30 cellular contexts compared by ENCODE assay signal in the genomic region with DNA sequence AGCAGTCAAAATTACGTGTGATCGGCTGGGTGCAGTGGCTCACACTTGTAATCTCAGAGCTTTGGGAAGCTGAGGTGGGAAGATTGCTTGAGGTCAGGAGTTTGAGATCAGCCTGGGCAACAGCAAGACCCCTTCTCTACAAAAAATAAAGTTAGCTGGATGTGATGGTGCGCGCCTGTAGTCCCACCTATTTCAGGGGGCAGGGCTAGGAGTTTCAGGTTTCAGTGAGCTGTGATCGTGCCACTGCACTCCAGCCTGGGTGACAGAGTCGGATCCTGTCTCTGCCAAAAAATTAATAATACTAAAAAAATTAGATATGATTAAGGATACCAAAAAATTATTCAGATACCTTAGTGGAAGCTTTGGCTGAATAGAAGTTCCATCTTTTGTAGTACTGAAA.
A peak's percentile ranks its signal among the peaks of the same experiment; 100 is the strongest.
DNase-seq lines count a peak whose midpoint lies in the region; ATAC-seq and TF ChIP-seq lines count a peak whose summit lies in the region.
"Had no signal": no experiment of that assay in that cellular context is flagged by ENCODE, and none has a peak within 500 bp of the region (broad histone marks: within the 10 kb centered on the region; RNA-seq: fewer than 3 reads in every experiment).

No MANE protein-coding gene starts in this region.

- peak overlapping the region; percentile 42 for H3K4me3 Mint-ChIP-seq in chondrocyte (ENCODE audit: unreplicated experiment)
- H3K4me3 Mint-ChIP-seq: activated naive CD4-positive, alpha-beta T cell treated with anti-CD3 and anti-CD28 coated beads for 36 hours; activated T-helper 1 cell treated with anti-CD3 and anti-CD28 coated beads, Interleukin-12 subunit alpha, Interleukin-12 subunit beta, Interleukin-2, Interleukin-4 antibody, amounts not matched to agents 30 ng/mL and 10 ng/mL and 1 ng/mL, durations not matched to agents 14 hours and 24 hours and 36 hours; brain; nephron progenitor cell had no signal

- TF ChIP-seq POLR2A in lower leg skin (IDR thresholded peaks at IDR 0.05) (no peak), vagina (IDR thresholded peaks at IDR 0.05) (no peak)

- H3K4me1 ChIP-seq in vagina: no peaks in the 10 kb centered on the region
- H3K4me1 ChIP-seq: BLaER1 treated with 17β-estradiol and CSF1 and Interleukin-3, amounts not matched to agents 10 nM and 100 nM; pancreas; right atrium auricular region; stomach had no signal

- no peaks in the 10 kb centered on the region for H3K36me3 Mint-ChIP-seq in chondrocyte (ENCODE audit: low read depth)

- H3K27ac Mint-ChIP-seq in chondrocyte (ENCODE audit: unreplicated experiment): peak overlapping the region; percentile 86
- H3K27ac Mint-ChIP-seq: activated naive CD4-positive, alpha-beta T cell treated with anti-CD3 and anti-CD28 coated beads for 36 hours; activated T-helper 1 cell treated with anti-CD3 and anti-CD28 coated beads, Interleukin-12 subunit alpha, Interleukin-12 subunit beta, Interleukin-2, Interleukin-4 antibody, amounts not matched to agents 30 ng/mL and 10 ng/mL and 1 ng/mL, durations not matched to agents 14 hours and 24 hours and 36 hours; brain; nephron progenitor cell had no signal

- WGBS in lower leg skin, 2 donors: 82 to 84% methylated on average over 6 of the region's 6 CpGs

- no peaks in the 10 kb centered on the region for H3K27me3 ChIP-seq in vagina
- H3K27me3 ChIP-seq: BLaER1 treated with 17β-estradiol and CSF1 and Interleukin-3, amounts not matched to agents 10 nM and 100 nM; gastroesophageal sphincter; hepatocyte; pancreas; right atrium auricular region; stomach had no signal

- intact Hi-C loops in lower leg skin (cut with DNase I; ENCODE audit: low total_unique reads): no loop called here
- intact Hi-C loops in vagina (cut with DNase I): no loop called here

- TF ChIP-seq CTCF in RWPE1 (conservative IDR thresholded peaks at IDR 0.05; ENCODE audit: low read depth) (no peak), chondrocyte (IDR thresholded peaks at IDR 0.05) (no peak), retinal pigment epithelial cell (conservative IDR thresholded peaks at IDR 0.05; ENCODE audit: low read depth, low read length) (no peak), lower leg skin (IDR thresholded peaks at IDR 0.05) (no peak), vagina (IDR thresholded peaks at IDR 0.05) (no peak)

- CTCF ChIA-PET in RWPE1 (lab: Yijun Ruan, JAX): no interaction called here

- H3K27ac ChIP-seq in RWPE1 (peak overlapping the region; percentile 46; the same call in 1 of the 2 replicates), vagina (no peak overlapping the region)
- H3K27ac ChIP-seq: BLaER1 treated with 17β-estradiol and CSF1 and Interleukin-3, amounts not matched to agents 10 nM and 100 nM; gastroesophageal sphincter; hepatocyte; pancreas; right atrium auricular region; stomach had no signal

- ATAC-seq in GM18873 (IDR thresholded peaks at IDR 0.05; ENCODE audit: low FRiP score, unreplicated experiment): no peak
- ATAC-seq: activated CD4-positive, CD25-positive, alpha-beta regulatory T cell treated with anti-CD3 and anti-CD28 coated beads, Interleukin-2, amount 50 U/mL, for 24 hours; gastroesophageal sphincter; GM12878; HepG2; left cardiac atrium; pancreas had no signal

- H3K4me3 ChIP-seq in retinal pigment epithelial cell (ENCODE audit: low read length): peak overlapping the region; percentile 25
- H3K4me3 ChIP-seq in lower leg skin (ENCODE audit: low read depth, poor library complexity, severe bottlenecking): no peak overlapping the region
- no peak overlapping the region for H3K4me3 ChIP-seq in vagina
- H3K4me3 ChIP-seq: BLaER1 treated with 17β-estradiol and CSF1 and Interleukin-3, amounts not matched to agents 10 nM and 100 nM; gastroesophageal sphincter; GM12878; hepatocyte; pancreas; right atrium auricular region; stomach had no signal

- no peaks in the 10 kb centered on the region for H3K27me3 Mint-ChIP-seq in chondrocyte (ENCODE audit: low read depth)
- H3K27me3 Mint-ChIP-seq: brain had no signal

- H3K9me3 ChIP-seq in vagina: no peaks in the 10 kb centered on the region
- H3K9me3 ChIP-seq: BLaER1 treated with 17β-estradiol and CSF1 and Interleukin-3, amounts not matched to agents 10 nM and 100 nM; gastroesophageal sphincter; pancreas; right atrium auricular region; stomach had no signal

- H3K9me3 Mint-ChIP-seq in chondrocyte (ENCODE audit: low read depth): no peaks in the 10 kb centered on the region
- H3K9me3 Mint-ChIP-seq: activated naive CD4-positive, alpha-beta T cell treated with anti-CD3 and anti-CD28 coated beads for 36 hours; activated T-helper 1 cell treated with anti-CD3 and anti-CD28 coated beads, Interleukin-12 subunit alpha, Interleukin-12 subunit beta, Interleukin-2, Interleukin-4 antibody, amounts not matched to agents 30 ng/mL and 10 ng/mL and 1 ng/mL, durations not matched to agents 14 hours and 24 hours and 36 hours; brain; nephron progenitor cell had no signal

- DNase-seq in Daoy (ENCODE audit: low read depth) (peak; percentile 21), RWPE1 (ENCODE audit: low spot score) (no peak), chondrocyte (ENCODE audit: low spot score) (no peak), retinal pigment epithelial cell (ENCODE audit: low read depth) (no peak), lower leg skin (ENCODE audit: low spot score in 2 of 2) (no peak), vagina (ENCODE audit: extremely low spot score in 2 of 2) (no peak)
- DNase-seq in activated CD8-positive, alpha-beta memory T cell treated with anti-CD3 and anti-CD28 coated beads, Interleukin-2, amount 50 U/mL, for 4 hours: no peak
- DNase-seq: activated CD4-positive, alpha-beta T cell treated with anti-CD3 and anti-CD28 coated beads, Interleukin-2, amount 50 U/mL, for 48 hours; activated naive CD4-positive, alpha-beta T cell treated with anti-CD3 and anti-CD28 coated beads for 36 hours; DMS153; Kasumi-1; left cardiac atrium; NCI-H1436 treated with DMSO at 0.1 percent for 48 hours; NCI-H2081 treated with DMSO at 0.1 percent for 48 hours; nephron progenitor cell; pancreas; stimulated activated CD4-positive, alpha-beta T cell treated with anti-CD3 and anti-CD28 coated beads, Interleukin-12 subunit alpha, Interleukin-12 subunit beta, amount 100 ng/mL, for 4 hours; stimulated activated CD4-positive, alpha-beta T cell treated with anti-CD3 and anti-CD28 coated beads, Interleukin-2, amount 100 ng/mL, for 48 hours; stomach; T-helper 2 cell had no signal

- POLR2A ChIA-PET in RWPE1 (lab: Yijun Ruan, JAX; ENCODE audit: low non-redundant PET): no interaction called here

- H3K4me1 Mint-ChIP-seq in chondrocyte (ENCODE audit: low read depth): peaks cover 60% of the 10 kb centered on the region

- no peaks in the 10 kb centered on the region for H3K36me3 ChIP-seq in vagina
- H3K36me3 ChIP-seq: BLaER1 treated with 17β-estradiol and CSF1 and Interleukin-3, amounts not matched to agents 10 nM and 100 nM; gastroesophageal sphincter; pancreas; right atrium auricular region; stomach had no signal
